In genomic region chr3:88044411-88044810, GRCh38 we compare ENCODE assay signal across 33 cellular contexts.
"Had no signal": no experiment of that assay in that cellular context is flagged by ENCODE, and none has a peak within 500 bp of the region (broad histone marks: within the 10 kb centered on the region; RNA-seq: fewer than 3 reads in every experiment).

No MANE protein-coding gene starts in this region.

- H3K27ac ChIP-seq: epithelial cell of prostate, esophagus squamous epithelium, left ventricle myocardium inferior, neutrophil, ovary, skin epidermis, thyroid gland, upper lobe of left lung, vagina, WERI-Rb-1 had no signal

- H3K27ac Mint-ChIP-seq: activated CD4-positive, alpha-beta memory T cell treated with anti-CD3 and anti-CD28 coated beads for 36 hours; activated CD8-positive, alpha-beta memory T cell treated with anti-CD3 and anti-CD28 coated beads, Interleukin-2, amount 10 ng/mL, durations not matched to agents 7 days and 5 days; dendritic cell treated with granulocyte-macrophage colony-stimulating factor and Interleukin-4, amounts not matched to agents 40 ng/mL and 50 ng/mL, for 4 days; nephron progenitor cell; progenitor cell of endocrine pancreas; T-cell; T-helper 2 cell treated with Interferon-gamma antibody and Interleukin-4, amounts not matched to agents 5 μg/mL and 100 μg/mL, for 36 hours had no signal

- H3K36me3 ChIP-seq: esophagus squamous epithelium, left ventricle myocardium inferior, neutrophil, ovary, thyroid gland, upper lobe of left lung, vagina, WERI-Rb-1 had no signal

- H3K9me3 ChIP-seq: esophagus squamous epithelium, left ventricle myocardium inferior, mucosa of descending colon, neutrophil, ovary, thyroid gland, upper lobe of left lung, vagina had no signal

- DNase-seq: activated CD4-positive, alpha-beta memory T cell treated with anti-CD3 and anti-CD28 coated beads for 36 hours; activated CD4-positive, alpha-beta T cell treated with anti-CD3 and anti-CD28 coated beads for 48 hours; activated CD8-positive, alpha-beta memory T cell treated with anti-CD3 and anti-CD28 coated beads, Interleukin-2, amount 10 ng/mL, durations not matched to agents 7 days and 5 days; activated naive CD4-positive, alpha-beta T cell; activated T-cell treated with anti-CD3 and anti-CD28 coated beads, Interleukin-2, amount 50 U/mL, for 48 hours; effector CD4-positive, alpha-beta T cell; esophagus squamous epithelium; islet precursor cell; left ventricle myocardium inferior; mesendoderm; mucosa of descending colon; nephron progenitor cell; ovary; retina; stimulated activated CD4-positive, alpha-beta T cell treated with anti-CD3 and anti-CD28 coated beads, Interleukin-12 subunit alpha, Interleukin-12 subunit beta, amount 100 ng/mL, for 4 hours; stimulated activated CD4-positive, alpha-beta T cell treated with anti-CD3 and anti-CD28 coated beads, Interleukin-4, amount 100 ng/mL, for 1 hour; stimulated activated naive CD8-positive, alpha-beta T cell treated with anti-CD3 and anti-CD28 coated beads, Interleukin-15, amount 100 ng/mL, for 72 hours; substantia nigra; T-cell; thyroid gland; upper lobe of left lung; WERI-Rb-1 had no signal

- ATAC-seq: activated CD4-positive, CD25-positive, alpha-beta regulatory T cell treated with anti-CD3 and anti-CD28 coated beads, Interleukin-2, amount 50 U/mL, for 24 hours; activated CD8-positive, alpha-beta memory T cell treated with anti-CD3 and anti-CD28 coated beads, Interleukin-2, amount 10 ng/mL, durations not matched to agents 7 days and 5 days; mucosa of descending colon; sciatic nerve; stimulated activated naive CD8-positive, alpha-beta T cell treated with anti-CD3 and anti-CD28 coated beads, Interleukin-15, amount 100 ng/mL, for 72 hours; T-cell had no signal

- H3K4me1 Mint-ChIP-seq: central memory CD8-positive, alpha-beta T cell; nephron progenitor cell had no signal

- H3K9me3 Mint-ChIP-seq: activated CD4-positive, alpha-beta memory T cell treated with anti-CD3 and anti-CD28 coated beads for 36 hours; central memory CD8-positive, alpha-beta T cell; stimulated activated naive CD8-positive, alpha-beta T cell treated with anti-CD3 and anti-CD28 coated beads, Interleukin-15, amount 100 ng/mL, for 72 hours; T-cell; T-helper 2 cell treated with Interferon-gamma antibody and Interleukin-4, amounts not matched to agents 5 μg/mL and 100 μg/mL, for 36 hours had no signal

- H3K36me3 Mint-ChIP-seq: activated CD4-positive, alpha-beta memory T cell treated with anti-CD3 and anti-CD28 coated beads for 36 hours; activated CD8-positive, alpha-beta memory T cell treated with anti-CD3 and anti-CD28 coated beads, Interleukin-2, amount 10 ng/mL, durations not matched to agents 7 days and 5 days; T-cell had no signal

- H3K4me3 Mint-ChIP-seq: activated CD4-positive, alpha-beta memory T cell treated with anti-CD3 and anti-CD28 coated beads for 36 hours; activated CD8-positive, alpha-beta memory T cell treated with anti-CD3 and anti-CD28 coated beads, Interleukin-2, amount 10 ng/mL, durations not matched to agents 7 days and 5 days; central memory CD8-positive, alpha-beta T cell; dendritic cell treated with granulocyte-macrophage colony-stimulating factor and Interleukin-4, amounts not matched to agents 40 ng/mL and 50 ng/mL, for 4 days; nephron progenitor cell; stimulated activated naive CD8-positive, alpha-beta T cell treated with anti-CD3 and anti-CD28 coated beads, Interleukin-15, amount 100 ng/mL, for 72 hours; T-cell; T-helper 2 cell treated with Interferon-gamma antibody and Interleukin-4, amounts not matched to agents 5 μg/mL and 100 μg/mL, for 36 hours had no signal

- H3K27me3 Mint-ChIP-seq: activated CD4-positive, alpha-beta memory T cell treated with anti-CD3 and anti-CD28 coated beads for 36 hours; activated CD8-positive, alpha-beta memory T cell treated with anti-CD3 and anti-CD28 coated beads, Interleukin-2, amount 10 ng/mL, durations not matched to agents 7 days and 5 days; central memory CD8-positive, alpha-beta T cell; dendritic cell treated with granulocyte-macrophage colony-stimulating factor and Interleukin-4, amounts not matched to agents 40 ng/mL and 50 ng/mL, for 4 days; progenitor cell of endocrine pancreas; stimulated activated naive CD8-positive, alpha-beta T cell treated with anti-CD3 and anti-CD28 coated beads, Interleukin-15, amount 100 ng/mL, for 72 hours; T-cell had no signal

- H3K4me3 ChIP-seq: esophagus squamous epithelium, left ventricle myocardium inferior, lung, mucosa of descending colon, ovary, skin epidermis, thyroid gland, upper lobe of left lung, vagina had no signal

- H3K4me1 ChIP-seq: esophagus squamous epithelium, left ventricle myocardium inferior, thyroid gland, upper lobe of left lung, vagina had no signal

- H3K27me3 ChIP-seq: esophagus squamous epithelium, neutrophil, ovary, thyroid gland, upper lobe of left lung, vagina had no signal
